ENCODE assay signal across 9 cellular contexts in genomic region chr19:33740811-33741396, GRCh38. TPM values are rescaled to one million over a fixed set of nuclear protein-coding genes. Genes with fewer than 3 reads are reported as not detected.
DNase-seq lines count a peak whose midpoint lies in the region; ATAC-seq and TF ChIP-seq lines count a peak whose summit lies in the region.
"Had no signal": no experiment of that assay in that cellular context is flagged by ENCODE, and none has a peak within 500 bp of the region (broad histone marks: within the 10 kb centered on the region; RNA-seq: fewer than 3 reads in every experiment).

No MANE protein-coding gene starts in this region.

- no peak overlapping the region for H3K23ac ChIP-seq in IMR-90 (ENCODE audit: low read depth, low read length)

- DNase-seq in DMS53 treated with DMSO at 0.1 percent for 48 hours (lab: John Stamatoyannopoulos, UW; ENCODE audit: unreplicated experiment) (peak; percentile 3), IMR-90 (peak; percentile 38), adipocyte (ENCODE audit: low read depth) (peak; percentile 54), left lobe of liver (ENCODE audit: low spot score) (no peak), GM13976 (ENCODE audit: low spot score) (no peak)

- H3K9me1 ChIP-seq in IMR-90 (ENCODE audit: insufficient read depth, low read length) = no peaks in the 10 kb centered on the region

- in situ Hi-C loops in IMR-90 (cut with MboI; ENCODE audit: low sequenced_read_pairs) (no loop called here), GM13976 (cut with MboI; ENCODE audit: low sequenced_read_pairs, unreplicated experiment) (no loop called here)

- no peaks in the 10 kb centered on the region for H4K20me1 ChIP-seq in IMR-90 (ENCODE audit: insufficient read depth, low read length)

- H3K27me3 ChIP-seq in IMR-90 (ENCODE audit: control insufficient read depth, insufficient read depth, low read length) = no peaks in the 10 kb centered on the region
- peaks cover 37% of the 10 kb centered on the region for H3K27me3 ChIP-seq in adipocyte (replicated peaks; ENCODE audit: control insufficient read depth, insufficient read depth, low read length)

- H2AFZ ChIP-seq in IMR-90 (replicated peaks; ENCODE audit: low read length, poor library complexity) = no peak overlapping the region

- H3K4ac ChIP-seq in IMR-90 (ENCODE audit: low read depth, low read length) = no peak overlapping the region

- no peak overlapping the region for H2BK20ac ChIP-seq in IMR-90 (ENCODE audit: low read depth, low read length)

- POLR2A ChIA-PET in IMR-90 (lab: Charles Lee; ENCODE audit: unreplicated experiment) = no interaction called here

- no peak overlapping the region for H2AK5ac ChIP-seq in IMR-90 (ENCODE audit: low read depth, low read length)

- no peak overlapping the region for H2BK5ac ChIP-seq in IMR-90 (ENCODE audit: low read depth, low read length, poor library complexity, severe bottlenecking)

- no TSS peak for BruUV-seq in IMR-90 (replicated peaks; lab: Mats Ljungman, UMichigan)

- H3K14ac ChIP-seq in IMR-90 (replicated peaks; ENCODE audit: low read depth, low read length) = no peak overlapping the region

- intact Hi-C loops in IMR-90 (cut with micrococcal nuclease) = no loop called here

- H3K36me3 ChIP-seq in IMR-90 (ENCODE audit: control insufficient read depth, insufficient read depth, low read length) (no peaks in the 10 kb centered on the region), adipocyte (ENCODE audit: control insufficient read depth, insufficient read depth, low read length, severe bottlenecking) (no peaks in the 10 kb centered on the region)

- TF ChIP-seq CTCF in IMR-90 (conservative IDR thresholded peaks at IDR 0.05; ENCODE audit: low read depth, low read length) (no peak), GM13976 (IDR thresholded peaks at IDR 0.05; ENCODE audit: borderline replicate concordance, control extremely low read depth, extremely low read depth, insufficient read depth, missing control alignments) (no peak)

- H3K4me1 ChIP-seq in IMR-90 (ENCODE audit: control insufficient read depth, insufficient read depth, low read length) (no peaks in the 10 kb centered on the region), adipocyte (ENCODE audit: control insufficient read depth, insufficient read depth, low read length) (no peaks in the 10 kb centered on the region)

- no peak overlapping the region for H3K27ac ChIP-seq in IMR-90 (ENCODE audit: insufficient read depth, low read length)

- no peak overlapping the region for H4K5ac ChIP-seq in IMR-90 (ENCODE audit: low read depth, low read length)

- dilution Hi-C loops in IMR-90 (cut with HindIII; ENCODE audit: low sequenced_read_pairs, unreplicated experiment) = no loop called here

- H2BK120ac ChIP-seq in IMR-90 (ENCODE audit: low read depth, low read length) = no peak overlapping the region

- H3K4me2 ChIP-seq in IMR-90 (ENCODE audit: low read depth, low read length) = no peak overlapping the region

- H3K56ac ChIP-seq in IMR-90 (ENCODE audit: extremely low read depth, insufficient read depth, low read length) = no peak overlapping the region

- H4K8ac ChIP-seq in IMR-90 (ENCODE audit: low read depth in 2 of 2, low read length in 2 of 2) = no peak overlapping the region

- CTCF ChIA-PET in IMR-90 (lab: Yijun Ruan, JAX) = no interaction called here

- H3K4me3 ChIP-seq in IMR-90 (ENCODE audit: insufficient read depth, low read depth, low read length) (no peak overlapping the region), adipocyte (ENCODE audit: low read length) (no peak overlapping the region)

- 41% methylated on average over 3 of the region's 9 CpGs; no CpG with 5 or more reads in 1 of the 2 experiments for WGBS in IMR-90 (ENCODE audit: extremely low coverage in 2 of 2, insufficient read length in 1 of 2), 2 experiments

- peak; percentile 67; the same call in 1 of the 2 replicates for ATAC-seq in IMR-90 (ENCODE audit: low read depth)
- peak; percentile 73 for ATAC-seq in left lobe of liver
- no peak for ATAC-seq in HG02938 (IDR thresholded peaks at IDR 0.05; ENCODE audit: unreplicated experiment)
- no peak for ATAC-seq in GM19397 (IDR thresholded peaks at IDR 0.05; ENCODE audit: unreplicated experiment)
- no peak for ATAC-seq in activated CD4-positive, CD25-positive, alpha-beta regulatory T cell treated with anti-CD3 and anti-CD28 coated beads, Interleukin-2, amount 50 U/mL, for 24 hours
- ATAC-seq: Panc1 had no signal

- TF ChIP-seq RAD21 in IMR-90 (IDR thresholded peaks at IDR 0.05; ENCODE audit: low read length) = no peak

- no peak overlapping the region for H2BK15ac ChIP-seq in IMR-90 (ENCODE audit: low read depth, low read length)

- no peaks in the 10 kb centered on the region for H3K79me1 ChIP-seq in IMR-90 (ENCODE audit: low read depth in 1 of 2, low read length in 2 of 2)

- H3K9me3 ChIP-seq in IMR-90 (ENCODE audit: control insufficient read depth, insufficient read depth, low read length) = no peaks in the 10 kb centered on the region
- no peaks in the 10 kb centered on the region for H3K9me3 ChIP-seq in adipocyte (ENCODE audit: control insufficient read depth, low read length)

- H4K91ac ChIP-seq in IMR-90 (ENCODE audit: insufficient read depth, low read depth, low read length) = no peak overlapping the region

- H3K9ac ChIP-seq in IMR-90 (ENCODE audit: low read depth, low read length) = no peak overlapping the region
- H3K9ac ChIP-seq in adipocyte (ENCODE audit: low read length) = no peak overlapping the region

- TF ChIP-seq POLR2A in IMR-90 (IDR thresholded peaks at IDR 0.05; ENCODE audit: low read depth, low read length) = no peak

- no peak overlapping the region for H3K18ac ChIP-seq in IMR-90 (ENCODE audit: low read depth, low read length)

- no peak overlapping the region for H2AK9ac ChIP-seq in IMR-90 (replicated peaks; ENCODE audit: low read depth, low read length, poor library complexity)

TF ChIP-seq in IMR-90, 13 proteins besides CTCF, POLR2A, EP300 and RAD21:
- no peak for TF ChIP-seq RCOR1 (IDR thresholded peaks at IDR 0.05; ENCODE audit: insufficient replicate concordance, low read length)
- TF ChIP-seq MXI1 (IDR thresholded peaks at IDR 0.05; ENCODE audit: borderline replicate concordance, low read depth, low read length) = no peak
- no peak for TF ChIP-seq CHD1 (IDR thresholded peaks at IDR 0.05; ENCODE audit: low read depth, low read length)
- no peak for TF ChIP-seq MAFK (IDR thresholded peaks at IDR 0.05; ENCODE audit: low read depth, low read length)
- no peak for TF ChIP-seq SMC3 (IDR thresholded peaks at IDR 0.05; ENCODE audit: low read depth, low read length)
- no peak for TF ChIP-seq RFX5 (IDR thresholded peaks at IDR 0.05; ENCODE audit: low read depth, low read length)

RNA-seq across cellular contexts. Expression of gene KCTD15, which starts 55.8 kb away (rescaled TPM):
- total RNA-seq in IMR-90 (2012; rRNA removed) = 13.6 and 16.3 TPM in 2 replicates
- 19.6 and 22.5 TPM in 2 replicates for polyA plus RNA-seq in IMR-90 (2012; rRNA removed)
- polyA plus RNA-seq in IMR-90 (2012; cell fraction: cytosol; rRNA removed) = 12.0 and 16.7 TPM in 2 replicates
- polyA plus RNA-seq in IMR-90 (2012; cell fraction: nucleus; rRNA removed; ENCODE audit: low replicate concordance) = 54.5 and 105 TPM in 2 replicates
- total RNA-seq in left lobe of liver = 17.0 TPM

Comparison
In these comparisons a context has a peak if more than half of its experiments do, and no peak if none do; other contexts are left out.
1. DNase-seq: peak in DMS53 treated with DMSO at 0.1 percent for 48 hours (single experiment), IMR-90 (single experiment) and adipocyte (single experiment); none in left lobe of liver (single experiment) and GM13976 (single experiment).
2. ATAC-seq: peak in IMR-90 (single experiment) and left lobe of liver (single experiment); none in HG02938 (single experiment), GM19397 (single experiment) and activated CD4-positive, CD25-positive, alpha-beta regulatory T cell treated with anti-CD3 and anti-CD28 coated beads, Interleukin-2, amount 50 U/mL, for 24 hours (0 of 2).